ENCODE assay signal across 27 cellular contexts in the genomic region with DNA sequence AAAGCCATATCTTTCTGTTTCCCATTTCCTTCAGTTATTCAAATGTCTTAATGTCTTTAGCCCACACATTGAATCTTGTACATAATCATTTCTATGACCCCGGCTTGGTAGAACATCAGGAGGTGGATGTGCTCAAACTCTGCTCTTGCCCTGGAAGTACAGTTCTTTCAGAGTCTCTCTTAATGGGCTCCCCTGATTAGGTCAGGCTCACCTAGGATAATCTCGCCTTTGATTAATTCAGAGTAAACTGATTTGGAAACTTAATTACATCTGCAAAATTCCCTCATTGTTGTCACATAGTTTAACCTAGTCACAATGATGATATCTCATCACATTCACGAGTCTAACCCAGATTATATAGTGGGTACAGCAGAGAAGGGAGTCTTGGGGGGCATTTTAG.
"Had no signal": no experiment of that assay in that cellular context is flagged by ENCODE, and none has a peak within 500 bp of the region (broad histone marks: within the 10 kb centered on the region; RNA-seq: fewer than 3 reads in every experiment).

No MANE protein-coding gene starts in this region.

- H3K9me3 ChIP-seq: neutrophil, pancreas, prostate gland, right lobe of liver, sigmoid colon, stomach, thoracic aorta, thyroid gland, tibial nerve, upper lobe of left lung, vagina had no signal

- H3K36me3 Mint-ChIP-seq: naive thymus-derived CD8-positive, alpha-beta T cell; natural killer cell treated with Interleukin-12 subunit alpha and Interleukin-12 subunit beta and Interleukin-15 and Interleukin-18, amount 100 ng/mL, for 72 hours; stimulated activated effector memory CD8-positive, alpha-beta T cell treated with anti-CD3 and anti-CD28 coated beads, Interleukin-12 subunit alpha, Interleukin-12 subunit beta, amount 100 ng/mL, for 72 hours; stimulated activated naive B cell treated with anti-CD40 and anti-IgM and Interleukin-4, amounts not matched to agents 10 μg/mL and 1 μg/mL and 100 μg/mL, for 72 hours had no signal

- H3K4me1 ChIP-seq: pancreas, prostate gland, right lobe of liver, stomach, upper lobe of left lung, vagina had no signal

- H3K9me3 Mint-ChIP-seq: naive thymus-derived CD8-positive, alpha-beta T cell; natural killer cell treated with Interleukin-12 subunit alpha and Interleukin-12 subunit beta and Interleukin-15 and Interleukin-18, amount 100 ng/mL, for 72 hours; nephron progenitor cell; stimulated activated effector memory CD8-positive, alpha-beta T cell treated with anti-CD3 and anti-CD28 coated beads, Interleukin-12 subunit alpha, Interleukin-12 subunit beta, amount 100 ng/mL, for 72 hours; stimulated activated naive B cell treated with anti-CD40 and anti-IgM and Interleukin-4, amounts not matched to agents 10 μg/mL and 1 μg/mL and 100 μg/mL, for 72 hours; stimulated activated naive CD8-positive, alpha-beta T cell treated with anti-CD3 and anti-CD28 coated beads, Interleukin-15, Interleukin-2, amounts not matched to agents 100 ng/mL and 50 ng/mL, for 24 hours had no signal

- H3K27me3 ChIP-seq: neutrophil, pancreas, right lobe of liver, sigmoid colon, stomach, thyroid gland, tibial nerve, upper lobe of left lung, vagina had no signal

- H3K4me3 ChIP-seq: pancreas, prostate gland, right lobe of liver, sigmoid colon, stomach, thoracic aorta, thyroid gland, tibial nerve, upper lobe of left lung, vagina had no signal

- H3K27ac Mint-ChIP-seq: naive thymus-derived CD8-positive, alpha-beta T cell; natural killer cell treated with Interleukin-12 subunit alpha and Interleukin-12 subunit beta and Interleukin-15 and Interleukin-18, amount 100 ng/mL, for 72 hours; nephron progenitor cell; stimulated activated effector memory CD8-positive, alpha-beta T cell treated with anti-CD3 and anti-CD28 coated beads, Interleukin-12 subunit alpha, Interleukin-12 subunit beta, amount 100 ng/mL, for 72 hours; stimulated activated naive B cell treated with anti-CD40 and anti-IgM and Interleukin-4, amounts not matched to agents 10 μg/mL and 1 μg/mL and 100 μg/mL, for 72 hours; stimulated activated naive CD8-positive, alpha-beta T cell treated with anti-CD3 and anti-CD28 coated beads, Interleukin-15, Interleukin-2, amounts not matched to agents 100 ng/mL and 50 ng/mL, for 24 hours had no signal

- H3K27ac ChIP-seq: neutrophil, pancreas, prostate gland, right lobe of liver, sigmoid colon, stomach, thoracic aorta, thyroid gland, tibial nerve, upper lobe of left lung, vagina had no signal

- FAIRE-seq: pancreas, urothelium cell line had no signal

- H3K4me1 Mint-ChIP-seq: naive thymus-derived CD8-positive, alpha-beta T cell; neural crest cell; stimulated activated effector memory CD8-positive, alpha-beta T cell treated with anti-CD3 and anti-CD28 coated beads, Interleukin-12 subunit alpha, Interleukin-12 subunit beta, amount 100 ng/mL, for 72 hours; stimulated activated naive B cell treated with anti-CD40 and anti-IgM and Interleukin-4, amounts not matched to agents 10 μg/mL and 1 μg/mL and 100 μg/mL, for 72 hours had no signal

- ATAC-seq: naive thymus-derived CD8-positive, alpha-beta T cell; natural killer cell treated with Interleukin-12 subunit alpha and Interleukin-12 subunit beta and Interleukin-15 and Interleukin-18, amount 100 ng/mL, for 72 hours; pancreas; right cardiac atrium; right lobe of liver; stimulated activated effector memory CD8-positive, alpha-beta T cell treated with anti-CD3 and anti-CD28 coated beads, Interleukin-12 subunit alpha, Interleukin-12 subunit beta, amount 100 ng/mL, for 72 hours; stimulated activated naive B cell treated with anti-CD40 and anti-IgM and Interleukin-4, amounts not matched to agents 10 μg/mL and 1 μg/mL and 100 μg/mL, for 72 hours had no signal

- DNase-seq: naive thymus-derived CD8-positive, alpha-beta T cell; nephron progenitor cell; nucleus accumbens; pancreas; right cardiac atrium; right lobe of liver; sigmoid colon; stimulated activated CD4-positive, alpha-beta T cell treated with anti-CD3 and anti-CD28 coated beads, Interleukin-15, amount 100 ng/mL, for 24 hours; stimulated activated CD4-positive, alpha-beta T cell treated with anti-CD3 and anti-CD28 coated beads, Interleukin-2, amount 100 ng/mL, for 24 hours; stimulated activated CD4-positive, alpha-beta T cell treated with anti-CD3 and anti-CD28 coated beads, Interleukin-2, amount 100 ng/mL, for 48 hours; stimulated activated CD4-positive, alpha-beta T cell treated with anti-CD3 and anti-CD28 coated beads, Interleukin-4, amount 100 ng/mL, for 24 hours; stimulated activated naive B cell treated with anti-CD40 and anti-IgM and Interleukin-4, amounts not matched to agents 10 μg/mL and 1 μg/mL and 100 μg/mL, for 72 hours; stimulated activated naive CD4-positive, alpha-beta T cell treated with Interleukin-2 at 50 U/mL for 16 hours; stomach; thyroid gland; trophoblast cell; upper lobe of left lung had no signal

- H3K36me3 ChIP-seq: neutrophil, pancreas, prostate gland, right lobe of liver, sigmoid colon, stomach, thoracic aorta, thyroid gland, tibial nerve, upper lobe of left lung, vagina had no signal

- H3K4me3 Mint-ChIP-seq: naive thymus-derived CD8-positive, alpha-beta T cell; natural killer cell treated with Interleukin-12 subunit alpha and Interleukin-12 subunit beta and Interleukin-15 and Interleukin-18, amount 100 ng/mL, for 72 hours; nephron progenitor cell; neural crest cell; stimulated activated effector memory CD8-positive, alpha-beta T cell treated with anti-CD3 and anti-CD28 coated beads, Interleukin-12 subunit alpha, Interleukin-12 subunit beta, amount 100 ng/mL, for 72 hours; stimulated activated naive B cell treated with anti-CD40 and anti-IgM and Interleukin-4, amounts not matched to agents 10 μg/mL and 1 μg/mL and 100 μg/mL, for 72 hours; stimulated activated naive CD8-positive, alpha-beta T cell treated with anti-CD3 and anti-CD28 coated beads, Interleukin-15, Interleukin-2, amounts not matched to agents 100 ng/mL and 50 ng/mL, for 24 hours had no signal
